Comparison of ENCODE assay signal across 11 cellular contexts in the genomic region with DNA sequence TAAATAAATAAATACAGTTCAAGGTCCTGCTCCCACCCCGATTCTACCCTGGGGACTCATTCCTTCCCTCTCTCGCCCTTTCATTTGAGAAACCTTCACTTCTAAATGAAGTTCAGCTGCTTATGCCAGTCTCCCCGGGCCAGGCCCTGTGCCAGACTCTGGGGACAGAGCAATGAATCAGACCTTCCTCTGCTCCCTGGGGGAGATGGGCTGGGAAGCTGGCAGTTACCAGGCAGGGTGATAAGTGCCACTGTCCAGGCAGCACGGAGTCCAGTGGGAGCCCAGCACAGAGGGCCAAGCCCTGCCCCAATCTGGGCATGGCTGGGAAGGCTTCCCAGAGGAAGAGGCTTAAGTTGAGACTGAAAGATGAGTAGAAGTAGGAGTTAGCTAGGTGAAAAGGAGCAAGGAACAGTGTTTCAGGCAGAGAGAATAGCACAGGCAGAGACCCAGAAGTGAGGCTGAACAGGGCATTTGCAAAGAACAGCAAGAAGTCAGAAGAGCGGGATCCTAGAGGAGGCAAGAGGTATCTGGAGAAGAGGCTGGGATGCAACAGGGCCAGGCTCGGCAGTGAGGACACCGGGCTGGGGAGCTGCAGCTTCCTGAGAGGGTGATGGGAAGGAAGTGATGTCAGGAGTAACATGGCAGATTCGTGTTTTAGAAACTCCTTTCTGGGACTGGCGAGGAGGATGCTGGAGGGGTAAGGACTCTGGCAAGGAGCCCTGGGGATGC. TPM values are rescaled to one million over a fixed set of nuclear protein-coding genes. Genes with fewer than 3 reads are reported as not detected.
A peak's percentile ranks its signal among the peaks of the same experiment; 100 is the strongest.
DNase-seq lines count a peak whose midpoint lies in the region; ATAC-seq, FAIRE-seq and TF ChIP-seq lines count a peak whose summit lies in the region.
"Had no signal": no experiment of that assay in that cellular context is flagged by ENCODE, and none has a peak within 500 bp of the region (broad histone marks: within the 10 kb centered on the region; RNA-seq: fewer than 3 reads in every experiment).

No MANE protein-coding gene starts in this region.

- ATAC-seq in GM12878 (no peak), HG02852 (IDR thresholded peaks at IDR 0.05; ENCODE audit: unreplicated experiment) (no peak), GM18502 (IDR thresholded peaks at IDR 0.05; ENCODE audit: poor library complexity, unreplicated experiment) (no peak)
- no peak for ATAC-seq in naive thymus-derived CD8-positive, alpha-beta T cell

- BruUV-seq in GM12878 (replicated peaks; lab: Mats Ljungman, UMichigan), result no TSS peak

- H3K9ac ChIP-seq in BLaER1, result peak overlapping the region; percentile 49; the same call in 1 of the 2 replicates
- H3K9ac ChIP-seq in GM12878 (ENCODE audit: control insufficient read depth, insufficient read depth, low read length), result no peak overlapping the region

- WGBS in GM12878 (ENCODE audit: insufficient coverage, insufficient replicate concordance, low lambda C conversion rate, missing lambda C conversion rate), result 51% methylated on average over 9 of the region's 9 CpGs

- H4K20me1 ChIP-seq in BLaER1, result no peaks in the 10 kb centered on the region
- H4K20me1 ChIP-seq in GM12878 (ENCODE audit: control insufficient read depth, insufficient read depth), result no peaks in the 10 kb centered on the region

- peaks cover 31 to 70% (median 66%) of the 10 kb centered on the region in 4 donors for H3K4me1 Mint-ChIP-seq in naive thymus-derived CD8-positive, alpha-beta T cell

- no peak for TF ChIP-seq CTCF in GM12878 (IDR thresholded peaks at IDR 0.05 in 2 of 3, conservative IDR thresholded peaks at IDR 0.05 in 1 of 3; ENCODE audit: control insufficient read depth in 2 of 3, extremely low read depth in 1 of 3, insufficient read depth in 1 of 3, low read depth in 3 of 3, low read length in 3 of 3)
- TF ChIP-seq CTCF in RWPE1 (conservative IDR thresholded peaks at IDR 0.05; ENCODE audit: low read depth), result no peak

- intact Hi-C loops in GM12878 (cut with micrococcal nuclease; ENCODE audit: unreplicated experiment), result no loop called here

- no peak for FAIRE-seq in GM12878 (lab: Jason Lieb, UNC)

- H3K4me3 Mint-ChIP-seq in naive thymus-derived CD8-positive, alpha-beta T cell, result peak overlapping the region in 8 of 10 donors; percentile 11 to 70 (median 40)

- no peaks in the 10 kb centered on the region for H3K9me3 Mint-ChIP-seq in naive thymus-derived CD8-positive, alpha-beta T cell

- peak overlapping the region in 9 of 10 donors; percentile 11 to 94 (median 81) for H3K27ac Mint-ChIP-seq in naive thymus-derived CD8-positive, alpha-beta T cell

- H3K9me3 ChIP-seq in BLaER1 (no peaks in the 10 kb centered on the region), GM12878 (replicated peaks; ENCODE audit: control insufficient read depth, insufficient read depth, low read length) (no peaks in the 10 kb centered on the region)

- SMC1A ChIA-PET in GM12878 (lab: Charles Lee; ENCODE audit: uncharacterized antibody, unreplicated experiment), result interaction anchor here (1.1 to 2.1 kb wide), 3 partner anchors 10 to 25 kb away, joined by 4 to 8 read pairs (median 7); no protein-coding TSS in a partner anchor

- H3K4me1 ChIP-seq in BLaER1, result peaks cover 69% of the 10 kb centered on the region
- H3K4me1 ChIP-seq in GM12878 (ENCODE audit: control insufficient read depth, insufficient read depth, low read length), result peaks cover 38% of the 10 kb centered on the region

- H3K79me2 ChIP-seq in GM12878 (ENCODE audit: control insufficient read depth, insufficient read depth, low read length), result no peaks in the 10 kb centered on the region

- no peaks in the 10 kb centered on the region for H3K36me3 Mint-ChIP-seq in naive thymus-derived CD8-positive, alpha-beta T cell

- TF ChIP-seq RAD21 in GM12878 (IDR thresholded peaks at IDR 0.05; ENCODE audit: insufficient read depth, low read depth, low read length), result no peak

- peak overlapping the region; percentile 77 for H3K4me2 ChIP-seq in BLaER1
- H3K4me2 ChIP-seq in GM12878 (ENCODE audit: control insufficient read depth, insufficient read depth), result no peak overlapping the region; the same call in 1 of the 2 replicates
- H3K4me2 ChIP-seq: PC-9 had no signal

- RAD21 ChIA-PET in GM12878 (lab: Charles Lee; ENCODE audit: unreplicated experiment), result interaction anchor here (0.6 to 1.6 kb wide), 4 partner anchors 21 to 106 kb away, joined by 3 to 6 read pairs (median 3); partner anchors contain the start of gene NFYC

- H3K27ac ChIP-seq in BLaER1, result peak overlapping the region; percentile 70
- no peak overlapping the region for H3K27ac ChIP-seq in GM12878 (ENCODE audit: control insufficient read depth, insufficient read depth)
- no peak overlapping the region for H3K27ac ChIP-seq in RWPE1
- H3K27ac ChIP-seq: PC-9 had no signal

- POLR2A ChIA-PET in GM12878 (lab: Charles Lee), result interaction anchor here (1.0 kb wide), 1 partner anchor 12 kb away, joined by 3 read pairs; no protein-coding TSS in a partner anchor
- POLR2A ChIA-PET in naive thymus-derived CD8-positive, alpha-beta T cell (lab: Charles Lee), result interaction anchor here (0.5 to 3.6 kb wide), 6 partner anchors 9 to 106 kb away, joined by 3 to 15 read pairs (median 3); partner anchors contain the start of genes CITED4 and NFYC
- POLR2A ChIA-PET in RWPE1 (lab: Yijun Ruan, JAX; ENCODE audit: low non-redundant PET), result no interaction called here

- H3K27me3 ChIP-seq in BLaER1 (0 out of 2 replicates have a peak, but pooled peaks cover 3% of the 10 kb centered on the region), GM12878 (replicated peaks in 1 of 2; ENCODE audit: control insufficient read depth in 2 of 2, insufficient read depth in 2 of 2, low read length in 1 of 2) (no peaks in the 10 kb centered on the region)

- TF ChIP-seq POLR2A in GM12878 (IDR thresholded peaks at IDR 0.05; ENCODE audit: low read depth, low read length), result no peak

- DNase-seq in HT1080 (ENCODE audit: low read depth) (peak; percentile 23), GM12878 (ENCODE audit: low read depth, low spot score) (no peak), RWPE1 (ENCODE audit: low spot score) (no peak), HuH-7 (ENCODE audit: low spot score) (no peak)
- no peak for DNase-seq in naive thymus-derived CD8-positive, alpha-beta T cell
- DNase-seq: GOT3, NCI-H146, PC-9 had no signal

- TF ChIP-seq EP300 in GM12878 (IDR thresholded peaks at IDR 0.05; ENCODE audit: borderline replicate concordance in 1 of 2, control insufficient read depth in 1 of 2, low read depth in 2 of 2, low read length in 2 of 2), result no peak

- in situ Hi-C loops in GM12878 (cut with MboI), result no loop called here

- H2AFZ ChIP-seq in GM12878 (ENCODE audit: control insufficient read depth, low read depth, low read length), result peak overlapping the region; percentile 58
- H2AFZ ChIP-seq: PC-9 had no signal

- CTCF ChIA-PET in GM12878 (lab: Yijun Ruan, JAX) (interaction anchor here (1.2 to 4.6 kb wide), 8 partner anchors 23 to 155 kb away, joined by 3 to 30 read pairs (median 8); no protein-coding TSS in a partner anchor), RWPE1 (lab: Yijun Ruan, JAX) (interaction anchor here (0.6 kb wide), 1 partner anchor 135 kb away, joined by 3 read pairs; no protein-coding TSS in a partner anchor)

- H3K27me3 Mint-ChIP-seq in naive thymus-derived CD8-positive, alpha-beta T cell, result no peaks in the 10 kb centered on the region

- H3K36me3 ChIP-seq in BLaER1, result no peaks in the 10 kb centered on the region
- H3K36me3 ChIP-seq in GM12878 (ENCODE audit: control insufficient read depth in 2 of 2, insufficient read depth in 2 of 2, low read length in 1 of 2), result no peaks in the 10 kb centered on the region

- H3K4me3 ChIP-seq in BLaER1 (peak overlapping the region; percentile 13; the same call in 1 of the 2 replicates), GM12878 (no peak overlapping the region)
- H3K4me3 ChIP-seq: PC-9 had no signal

TF ChIP-seq in GM12878, 131 proteins besides CTCF, POLR2A, EP300 and RAD21:
- no peak for TF ChIP-seq NRF1 (conservative IDR thresholded peaks at IDR 0.05; ENCODE audit: low read depth, low read length)
- 0 out of 2 replicates have a peak, but pooled peaks have one; percentile 42 for TF ChIP-seq HDGF (IDR thresholded peaks at IDR 0.05)
- TF ChIP-seq CREB1 (IDR thresholded peaks at IDR 0.05; ENCODE audit: low read depth), result 0 out of 2 replicates have a peak, but pooled peaks have one; percentile 26
- no peak for TF ChIP-seq HCFC1 (IDR thresholded peaks at IDR 0.05; ENCODE audit: low read length)

RNA-seq across cellular contexts. Expression of gene KCNQ4, which starts 13.5 kb away (rescaled TPM):
- 0.06 TPM in 1 of 2 replicates, not detected in the other for total RNA-seq in HT1080 (2014; rRNA removed; shearing (Covaris generic))
- 0.03 TPM in 1 of 2 replicates, not detected in the other for polyA plus RNA-seq in HT1080 (2015; cell fraction: cytosol; rRNA removed)
- polyA plus RNA-seq in HT1080 (2015; cell fraction: nucleus; rRNA removed), result 0.08 and 0.17 TPM in 2 replicates
- total RNA-seq in GM12878 (2013; cell fraction: nucleolus; rRNA removed), result 6.3 and 8.8 TPM in 2 replicates
- total RNA-seq in GM12878 (2014; rRNA removed) (under 0.01 and 0.11 TPM in 2 replicates), GM12878 (2014; rRNA removed; fragmentation: Illumina TruSeq; extraction: Trizol) (0.04 and 0.05 TPM in 2 replicates), GM12878 (2021) (0.18 and 0.21 TPM in 2 replicates)
- polyA plus RNA-seq in GM12878 (2011; ENCODE audit: low read depth), result 0.17 TPM
- polyA plus RNA-seq in GM12878 (2011; rRNA removed) (0.03 and 0.04 TPM in 2 replicates), GM12878 (2014; fragmentation: Illumina TruSeq; extraction: Trizol) (0.08 and 0.13 TPM in 2 replicates), GM12878 (2014; fragmentation: Nextera tagmentation; extraction: Ambion mirVana) (not detected), GM12878 (2014; rRNA removed) (0.10 and 0.30 TPM in 2 replicates), GM12878 (2016; fragmentation: Nextera tagmentation; extraction: Ambion mirVana) (under 1 TPM; 0.05 to 0.07 TPM)
- polyA plus RNA-seq in GM12878 (2011; cell fraction: cytosol; rRNA removed), result 0.03 and 0.08 TPM in 2 replicates
- polyA plus RNA-seq in GM12878 (2011; cell fraction: nucleus; rRNA removed), result 0.43 and 0.51 TPM in 2 replicates
- 0.28 and 0.51 TPM in 2 replicates for polyA plus RNA-seq in GM12878 (2012)
- polyA minus RNA-seq in GM12878 (2011; rRNA and poly(A)+ RNA removed), result 0.05 TPM in 1 of 2 replicates, not detected in the other
- polyA minus RNA-seq in GM12878 (2011; cell fraction: cytosol; rRNA and poly(A)+ RNA removed), result not detected in 2 replicates
- 0.12 and 0.19 TPM in 2 replicates for polyA minus RNA-seq in GM12878 (2011; cell fraction: nucleus; rRNA and poly(A)+ RNA removed)
- total RNA-seq in naive thymus-derived CD8-positive, alpha-beta T cell, result under 1 TPM; 0.18 to 0.25 TPM
- under 1 TPM; 0.08 to 0.17 (median 0.08) TPM for polyA plus RNA-seq in naive thymus-derived CD8-positive, alpha-beta T cell
